Comparison of ENCODE assay signal across 1 cellular context in the genomic region with DNA sequence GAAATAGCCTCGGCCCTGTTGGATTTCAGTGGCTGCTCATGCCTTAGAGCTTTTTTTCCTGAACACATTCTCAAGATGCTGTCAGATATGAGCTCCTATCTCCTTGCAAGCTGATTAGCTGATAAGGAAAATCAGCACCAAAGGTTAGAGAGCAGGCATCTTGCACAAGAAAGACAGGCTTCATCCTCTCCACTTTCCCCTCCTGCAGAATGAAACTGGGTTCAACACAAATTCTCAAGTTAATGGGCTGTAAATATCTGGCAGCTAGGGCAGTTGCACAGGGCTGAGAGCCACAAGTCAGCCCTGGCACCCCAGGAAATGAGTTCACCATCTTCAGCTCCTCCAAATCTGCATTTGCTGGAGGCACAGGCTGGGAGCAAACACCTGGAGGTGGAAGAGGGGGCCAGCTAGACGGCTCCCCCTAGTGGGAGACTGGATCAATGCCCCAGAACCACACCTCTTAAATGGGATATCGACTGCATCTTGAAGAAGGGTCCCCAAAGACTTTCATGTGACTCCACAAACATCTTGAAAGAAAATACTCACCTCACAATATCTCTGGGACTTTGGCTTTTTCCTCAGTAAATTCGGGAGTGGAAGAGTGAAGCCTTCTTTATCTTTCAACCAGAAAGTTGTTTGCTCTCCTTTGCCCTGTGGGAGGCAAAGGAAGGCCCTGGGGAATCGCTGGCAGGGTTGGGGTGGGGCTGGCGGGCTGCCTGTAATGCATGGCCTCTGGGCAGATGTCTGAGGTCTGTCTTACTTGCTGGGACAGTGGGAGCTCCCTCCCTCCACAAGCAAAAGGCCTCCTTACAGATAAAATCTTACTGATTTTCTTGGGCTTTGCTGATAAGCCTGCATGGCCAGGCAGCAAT.
TF ChIP-seq lines count a peak whose summit lies in the region.

No MANE protein-coding gene starts in this region.

TF ChIP-seq in Ishikawa, 13 proteins besides CTCF, POLR2A, EP300 and RAD21 (continued from another document):
- TF ChIP-seq, protein P1, sequence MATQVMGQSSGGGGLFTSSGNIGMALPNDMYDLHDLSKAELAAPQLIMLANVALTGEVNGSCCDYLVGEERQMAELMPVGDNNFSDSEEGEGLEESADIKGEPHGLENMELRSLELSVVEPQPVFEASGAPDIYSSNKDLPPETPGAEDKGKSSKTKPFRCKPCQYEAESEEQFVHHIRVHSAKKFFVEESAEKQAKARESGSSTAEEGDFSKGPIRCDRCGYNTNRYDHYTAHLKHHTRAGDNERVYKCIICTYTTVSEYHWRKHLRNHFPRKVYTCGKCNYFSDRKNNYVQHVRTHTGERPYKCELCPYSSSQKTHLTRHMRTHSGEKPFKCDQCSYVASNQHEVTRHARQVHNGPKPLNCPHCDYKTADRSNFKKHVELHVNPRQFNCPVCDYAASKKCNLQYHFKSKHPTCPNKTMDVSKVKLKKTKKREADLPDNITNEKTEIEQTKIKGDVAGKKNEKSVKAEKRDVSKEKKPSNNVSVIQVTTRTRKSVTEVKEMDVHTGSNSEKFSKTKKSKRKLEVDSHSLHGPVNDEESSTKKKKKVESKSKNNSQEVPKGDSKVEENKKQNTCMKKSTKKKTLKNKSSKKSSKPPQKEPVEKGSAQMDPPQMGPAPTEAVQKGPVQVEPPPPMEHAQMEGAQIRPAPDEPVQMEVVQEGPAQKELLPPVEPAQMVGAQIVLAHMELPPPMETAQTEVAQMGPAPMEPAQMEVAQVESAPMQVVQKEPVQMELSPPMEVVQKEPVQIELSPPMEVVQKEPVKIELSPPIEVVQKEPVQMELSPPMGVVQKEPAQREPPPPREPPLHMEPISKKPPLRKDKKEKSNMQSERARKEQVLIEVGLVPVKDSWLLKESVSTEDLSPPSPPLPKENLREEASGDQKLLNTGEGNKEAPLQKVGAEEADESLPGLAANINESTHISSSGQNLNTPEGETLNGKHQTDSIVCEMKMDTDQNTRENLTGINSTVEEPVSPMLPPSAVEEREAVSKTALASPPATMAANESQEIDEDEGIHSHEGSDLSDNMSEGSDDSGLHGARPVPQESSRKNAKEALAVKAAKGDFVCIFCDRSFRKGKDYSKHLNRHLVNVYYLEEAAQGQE (IDR thresholded peaks at IDR 0.05; ENCODE audit: low read depth): no peak
- TF ChIP-seq TCF12 (IDR thresholded peaks at IDR 0.05; ENCODE audit: low read depth) (no peak), FOXM1 (IDR thresholded peaks at IDR 0.05; ENCODE audit: borderline replicate concordance, low read depth) (no peak)
